ENCODE assay signal across 8 cellular contexts in the genomic region with DNA sequence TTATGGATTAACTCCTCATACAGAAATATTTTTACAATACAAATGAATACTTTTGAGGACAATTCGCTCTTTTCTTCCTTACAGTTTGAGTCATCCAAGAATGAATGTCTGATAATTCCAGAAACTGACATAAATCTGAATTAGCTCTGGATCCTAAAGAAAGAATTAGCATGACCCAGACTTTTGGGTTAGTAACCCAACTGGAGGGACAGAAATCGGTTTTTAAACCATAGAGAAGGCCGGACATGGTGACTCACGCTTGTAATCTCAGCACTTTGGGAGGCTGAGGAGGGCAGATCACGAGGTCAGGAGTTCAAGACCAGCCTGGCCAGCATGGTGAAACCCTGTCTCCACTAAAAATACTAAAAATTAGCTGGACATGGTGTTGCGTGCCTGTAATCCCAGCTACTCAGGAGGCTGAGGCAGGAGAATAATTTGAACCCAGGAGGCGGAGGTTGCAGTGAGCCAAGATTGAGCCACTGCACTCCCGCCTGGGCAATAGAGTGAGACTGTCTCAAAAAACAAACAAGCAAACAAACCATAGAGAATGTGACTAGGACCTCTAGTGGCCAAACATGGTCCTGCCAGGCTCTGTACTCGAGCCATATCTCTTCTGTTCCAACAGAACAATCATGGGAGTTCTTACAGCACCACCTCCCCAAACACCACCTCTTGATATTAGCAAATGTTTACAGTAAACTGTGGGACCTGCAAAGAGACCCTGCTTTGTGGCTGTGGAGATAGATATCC. TPM values are rescaled to one million over a fixed set of nuclear protein-coding genes. Genes with fewer than 3 reads are reported as not detected.
A peak's percentile ranks its signal among the peaks of the same experiment; 100 is the strongest.
DNase-seq lines count a peak whose midpoint lies in the region; ATAC-seq and TF ChIP-seq lines count a peak whose summit lies in the region.

No MANE protein-coding gene starts in this region.

- ATAC-seq in GM21786 (IDR thresholded peaks at IDR 0.05; ENCODE audit: unreplicated experiment): peak; percentile 76
- no peak for ATAC-seq in GM21737 (IDR thresholded peaks at IDR 0.05; ENCODE audit: unreplicated experiment)

- H3K4me2 ChIP-seq in OCI-LY3 (ENCODE audit: low read length): no peak overlapping the region

- H3K4me3 ChIP-seq in BJ (ENCODE audit: low read depth, low read length) (no peak overlapping the region), OCI-LY3 (ENCODE audit: low read length) (no peak overlapping the region)

- H3K4me1 ChIP-seq in OCI-LY3 (ENCODE audit: low read length): peaks cover 4% of the 10 kb centered on the region

- H3K36me3 ChIP-seq in BJ (ENCODE audit: control insufficient read depth, insufficient read depth, low read length) (no peaks in the 10 kb centered on the region), OCI-LY3 (replicated peaks; ENCODE audit: low read depth, low read length) (no peaks in the 10 kb centered on the region)

- H3K9ac ChIP-seq in OCI-LY3 (ENCODE audit: low read length): no peak overlapping the region

- DNase-seq in BJ (ENCODE audit: low read depth): no peak
- DNase-seq in glomerular visceral epithelial cell (ENCODE audit: extremely low spot score): peak; percentile 9
- DNase-seq in NCI-H2029 treated with DMSO at 0.1 percent for 48 hours (lab: John Stamatoyannopoulos, UW): no peak
- no peak for DNase-seq in activated T-cell treated with anti-CD3 and anti-CD28 coated beads, Interleukin-2, amount 50 U/mL, for 48 hours
- no peak for DNase-seq in SK-N-DZ (ENCODE audit: low spot score)

- no peak overlapping the region for H2AFZ ChIP-seq in OCI-LY3 (ENCODE audit: low read depth, low read length)

- TF ChIP-seq CTCF in BJ (IDR thresholded peaks at IDR 0.05; ENCODE audit: insufficient read depth, low read depth, low read length): peak; percentile 36; the same call in 1 of the 2 replicates
- TF ChIP-seq CTCF in OCI-LY3 (IDR thresholded peaks at IDR 0.05; ENCODE audit: low read depth, low read length): peak; percentile 45

- POLR2A ChIA-PET in BJ (lab: Charles Lee): no interaction called here

- no peaks in the 10 kb centered on the region for H4K20me1 ChIP-seq in OCI-LY3 (ENCODE audit: insufficient read depth, low read length)

- no peak overlapping the region for H3K27ac ChIP-seq in OCI-LY3 (ENCODE audit: low read length)

- H3K79me2 ChIP-seq in OCI-LY3 (ENCODE audit: low read length): no peaks in the 10 kb centered on the region

- CTCF ChIA-PET in BJ (lab: Yijun Ruan, JAX): interaction anchor here (0.9 kb wide), 3 partner anchors 9 to 20 kb away, joined by 3 to 4 read pairs (median 3); no protein-coding TSS in a partner anchor

- H3K27me3 ChIP-seq in BJ (ENCODE audit: control insufficient read depth, insufficient read depth, low read length) (no peaks in the 10 kb centered on the region), OCI-LY3 (ENCODE audit: low read depth, low read length) (no peaks in the 10 kb centered on the region)

- no peaks in the 10 kb centered on the region for H3K9me3 ChIP-seq in OCI-LY3 (ENCODE audit: insufficient read depth, low read length)

RNA-seq across cellular contexts. Expression of a gene that starts 44.8 kb away (rescaled TPM):
- 10.9 and 15.5 TPM in 2 replicates for polyA plus RNA-seq in BJ (2011; rRNA removed)
- 14.0 and 18.6 TPM in 2 replicates for polyA minus RNA-seq in BJ (2011; rRNA and poly(A)+ RNA removed)
- polyA plus RNA-seq in SK-N-DZ (2014; cell fraction: cytosol; rRNA removed): 0.35 TPM in 1 of 2 replicates, not detected in the other
- polyA plus RNA-seq in SK-N-DZ (2014; cell fraction: nucleus; rRNA removed): 0.31 and 0.91 TPM in 2 replicates
